In the genomic region with DNA sequence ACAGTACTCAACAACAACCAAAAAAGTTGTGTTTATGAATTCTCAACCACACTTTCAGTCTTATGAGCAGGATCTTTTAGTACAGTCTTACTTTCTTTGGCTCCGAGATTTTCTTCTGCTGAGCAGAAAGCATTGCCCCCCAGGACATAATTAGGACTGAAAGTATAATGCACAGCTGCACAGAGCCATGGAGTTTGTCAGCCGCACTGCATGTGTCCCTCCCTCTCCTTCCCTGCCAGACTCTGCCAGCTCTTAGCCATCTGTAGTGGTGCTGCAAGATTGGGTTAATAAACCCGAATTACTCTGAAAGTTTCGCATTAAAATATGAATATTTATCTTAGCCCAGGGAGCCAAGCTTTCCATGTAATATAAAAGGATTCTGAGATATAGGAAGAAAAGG, we compare ENCODE assay signal across 29 cellular contexts.
"Had no signal": no experiment of that assay in that cellular context is flagged by ENCODE, and none has a peak within 500 bp of the region (broad histone marks: within the 10 kb centered on the region; RNA-seq: fewer than 3 reads in every experiment).

No MANE protein-coding gene starts in this region.

- DNase-seq: activated CD4-positive, alpha-beta memory T cell treated with anti-CD3 and anti-CD28 coated beads, Interleukin-2, amount 10 ng/mL, durations not matched to agents 7 days and 5 days; activated CD4-positive, alpha-beta T cell treated with anti-CD3 and anti-CD28 coated beads for 1 hour; activated CD4-positive, alpha-beta T cell treated with anti-CD3 and anti-CD28 coated beads for 4 hours; activated CD4-positive, alpha-beta T cell treated with anti-CD3 and anti-CD28 coated beads, Interleukin-2, amount 10 ng/mL, durations not matched to agents 7 days and 5 days; activated CD4-positive, alpha-beta T cell treated with anti-CD3 and anti-CD28 coated beads, Interleukin-2, amount 50 U/mL, for 4 hours; activated CD8-positive, alpha-beta memory T cell treated with anti-CD3 and anti-CD28 coated beads, Interleukin-2, amount 50 U/mL, for 48 hours; activated gamma-delta T cell; activated naive CD4-positive, alpha-beta T cell; activated naive CD4-positive, alpha-beta T cell treated with anti-CD3 and anti-CD28 coated beads, Interleukin-2, amount 10 ng/mL, durations not matched to agents 7 days and 5 days; activated naive CD8-positive, alpha-beta T cell treated with anti-CD3 and anti-CD28 coated beads, Interleukin-2, amount 10 ng/mL, durations not matched to agents 7 days and 5 days; activated T-cell treated with anti-CD3 and anti-CD28 coated beads for 4 hours; activated T-cell treated with anti-CD3 and anti-CD28 coated beads, Interleukin-2, amount 50 U/mL, for 24 hours; activated T-cell treated with anti-CD3 and anti-CD28 coated beads, Interleukin-2, amount 50 U/mL, for 72 hours; central memory CD4-positive, alpha-beta T cell; cerebellar nuclear complex; colonic mucosa; effector CD8-positive, alpha-beta T cell; esophagus squamous epithelium; foreskin melanocyte; heart right ventricle; T-helper 2 cell had no signal

- ATAC-seq: activated naive CD4-positive, alpha-beta T cell treated with anti-CD3 and anti-CD28 coated beads, Interleukin-2, amount 50 U/mL, for 72 hours; activated T-cell treated with anti-CD3 and anti-CD28 coated beads, Interleukin-2, amount 50 U/mL, for 72 hours; gastroesophageal sphincter; heart right ventricle; WTC11 had no signal

- H3K27ac ChIP-seq: ascending aorta, breast epithelium, cardiac muscle cell, colonic mucosa, epithelial cell of prostate, esophagus squamous epithelium, gastroesophageal sphincter, heart right ventricle, VCaP had no signal

- H3K36me3 ChIP-seq: ascending aorta, breast epithelium, cardiac muscle cell, colonic mucosa, esophagus squamous epithelium, gastroesophageal sphincter, heart right ventricle had no signal

- H3K9me3 ChIP-seq: ascending aorta, colonic mucosa, esophagus squamous epithelium had no signal

- H3K4me3 ChIP-seq: ascending aorta, breast epithelium, cardiac muscle cell, colonic mucosa, esophagus squamous epithelium, gastroesophageal sphincter, heart right ventricle had no signal
